27 cellular contexts compared by ENCODE assay signal in genomic region chr14:87483651-87484260, GRCh38.
DNase-seq lines count a peak whose midpoint lies in the region; ATAC-seq and TF ChIP-seq lines count a peak whose summit lies in the region.
"Had no signal": no experiment of that assay in that cellular context is flagged by ENCODE, and none has a peak within 500 bp of the region (broad histone marks: within the 10 kb centered on the region; RNA-seq: fewer than 3 reads in every experiment).

No MANE protein-coding gene starts in this region.

- 0 out of 3 replicates have a peak overlapping the region, but pooled peaks have one; percentile 25 for H2BK15ac ChIP-seq in IMR-90 (ENCODE audit: low read depth, low read length)

- no peaks in the 10 kb centered on the region for H3K9me3 ChIP-seq in AG04450 (ENCODE audit: control insufficient read depth, insufficient read depth, low read length)
- H3K9me3 ChIP-seq in IMR-90 (ENCODE audit: control insufficient read depth, insufficient read depth, low read length), result no peaks in the 10 kb centered on the region; the same call in none of the 2 replicates
- H3K9me3 ChIP-seq: A549, ascending aorta, heart left ventricle, suprapubic skin had no signal

- no TSS peak for BruUV-seq in IMR-90 (replicated peaks; lab: Mats Ljungman, UMichigan)

- no peaks in the 10 kb centered on the region for H4K20me1 ChIP-seq in IMR-90 (ENCODE audit: insufficient read depth, low read length)

- TF ChIP-seq CTCF in AG04450 (IDR thresholded peaks at IDR 0.05; ENCODE audit: low read depth, low read length) (no peak), IMR-90 (conservative IDR thresholded peaks at IDR 0.05; ENCODE audit: low read depth, low read length) (no peak), choroid plexus epithelial cell (conservative IDR thresholded peaks at IDR 0.05; ENCODE audit: low read depth, low read length) (no peak), HFFc6 (IDR thresholded peaks at IDR 0.05) (no peak)

- H2BK20ac ChIP-seq in IMR-90 (ENCODE audit: low read depth, low read length), result no peak overlapping the region

- DNase-seq in AG04450 (ENCODE audit: low read depth, low spot score), result peak; percentile 49
- DNase-seq in IMR-90, result peak; percentile 63
- DNase-seq in choroid plexus epithelial cell (ENCODE audit: low read depth), result peak; percentile 4
- peak; percentile 17 for DNase-seq in left kidney (ENCODE audit: low read depth, low spot score)
- no peak for DNase-seq in activated gamma-delta T cell treated with Interleukin-2 at 50 U/mL for 16 hours
- DNase-seq in HFFc6, result no peak
- no peak for DNase-seq in caudate nucleus (lab: John Stamatoyannopoulos, UW)
- no peak for DNase-seq in NCI-H187 treated with DMSO at 0.1 percent for 48 hours (lab: John Stamatoyannopoulos, UW)
- DNase-seq: activated CD4-positive, alpha-beta memory T cell treated with anti-CD3 and anti-CD28 coated beads for 36 hours; activated naive CD4-positive, alpha-beta T cell treated with anti-CD3 and anti-CD28 coated beads, Interleukin-2, amount 10 ng/mL, durations not matched to agents 7 days and 5 days; CD4-positive, CD25-positive, alpha-beta regulatory T cell; DMS79; heart left ventricle; NCI-H187; NCI-H446; Right ventricle myocardium superior; spleen; WERI-Rb-1 had no signal

- H3K9me1 ChIP-seq in IMR-90 (ENCODE audit: insufficient read depth, low read length), result no peaks in the 10 kb centered on the region

- no peak overlapping the region for H3K9ac ChIP-seq in IMR-90 (ENCODE audit: low read depth, low read length)

- H3K23ac ChIP-seq in IMR-90 (ENCODE audit: low read depth, low read length), result no peak overlapping the region

- no peak overlapping the region for H3K14ac ChIP-seq in IMR-90 (replicated peaks; ENCODE audit: low read depth, low read length)

- TF ChIP-seq POLR2A in IMR-90 (IDR thresholded peaks at IDR 0.05; ENCODE audit: low read depth, low read length), result no peak

- no peak overlapping the region for H4K8ac ChIP-seq in IMR-90 (ENCODE audit: low read depth in 2 of 2, low read length in 2 of 2)

- H3K27ac ChIP-seq in AG04450 (ENCODE audit: low read depth, low read length) (no peak overlapping the region), IMR-90 (ENCODE audit: insufficient read depth, low read length) (no peak overlapping the region), caudate nucleus (ENCODE audit: low read depth, low read length) (no peak overlapping the region)
- H3K27ac ChIP-seq: A549, ascending aorta, heart left ventricle, spleen, suprapubic skin, WERI-Rb-1 had no signal

- no peaks in the 10 kb centered on the region for H3K4me1 ChIP-seq in IMR-90 (ENCODE audit: control insufficient read depth, insufficient read depth, low read length)
- H3K4me1 ChIP-seq: A549, ascending aorta, heart left ventricle, spleen, suprapubic skin had no signal

- TF ChIP-seq RAD21 in IMR-90 (IDR thresholded peaks at IDR 0.05; ENCODE audit: low read length), result no peak

- ATAC-seq in IMR-90 (ENCODE audit: low read depth), result 0 out of 2 replicates have a peak, but pooled peaks have one; percentile 11
- ATAC-seq: A549, HCT116, heart left ventricle had no signal

- 56% methylated on average over 3 of the region's 6 CpGs; no CpG with 5 or more reads in 1 of the 2 experiments for WGBS in IMR-90 (ENCODE audit: extremely low coverage in 2 of 2, insufficient read length in 1 of 2), 2 experiments

- no peak overlapping the region for H3K4me3 Mint-ChIP-seq in HFFc6
- H3K4me3 Mint-ChIP-seq: activated CD4-positive, alpha-beta memory T cell treated with anti-CD3 and anti-CD28 coated beads for 36 hours; activated naive CD4-positive, alpha-beta T cell treated with anti-CD3 and anti-CD28 coated beads, Interleukin-2, amount 10 ng/mL, durations not matched to agents 7 days and 5 days; CD4-positive, CD25-positive, alpha-beta regulatory T cell; IgD-negative memory B cell; mesothelial cell of epicardium; nephron; T-helper 1 cell treated with Interleukin-12 subunit alpha and Interleukin-12 subunit beta and Interleukin-4 antibody, amounts not matched to agents 30 μg/mL and 1 μg/mL, for 36 hours had no signal

- CTCF ChIA-PET in AG04450 (lab: Charles Lee) (interaction anchor here (0.6 to 1.0 kb wide), 2 partner anchors 29 to 1872 kb away, joined by 3 read pairs; no protein-coding TSS in a partner anchor), IMR-90 (lab: Yijun Ruan, JAX) (no interaction called here)

- H3K4me1 Mint-ChIP-seq in HFFc6 (ENCODE audit: low read depth), result no peaks in the 10 kb centered on the region
- H3K4me1 Mint-ChIP-seq: activated naive CD4-positive, alpha-beta T cell treated with anti-CD3 and anti-CD28 coated beads, Interleukin-2, amount 10 ng/mL, durations not matched to agents 7 days and 5 days; CD4-positive, CD25-positive, alpha-beta regulatory T cell; IgD-negative memory B cell; mesothelial cell of epicardium; nephron had no signal

- no peak overlapping the region for H2BK5ac ChIP-seq in IMR-90 (ENCODE audit: low read depth, low read length, poor library complexity, severe bottlenecking)

- H2AFZ ChIP-seq in IMR-90 (replicated peaks; ENCODE audit: low read length, poor library complexity), result peak overlapping the region; percentile 66

- no peaks in the 10 kb centered on the region for H3K27me3 Mint-ChIP-seq in HFFc6 (ENCODE audit: insufficient read depth)
- H3K27me3 Mint-ChIP-seq: activated CD4-positive, alpha-beta memory T cell treated with anti-CD3 and anti-CD28 coated beads for 36 hours; activated naive CD4-positive, alpha-beta T cell treated with anti-CD3 and anti-CD28 coated beads, Interleukin-2, amount 10 ng/mL, durations not matched to agents 7 days and 5 days; CD4-positive, CD25-positive, alpha-beta regulatory T cell; IgD-negative memory B cell; progenitor cell of endocrine pancreas had no signal

- in situ Hi-C loops in IMR-90 (cut with MboI; ENCODE audit: low sequenced_read_pairs), result no loop called here

- H3K4me3 ChIP-seq in AG04450 (ENCODE audit: low read depth, low read length) (no peak overlapping the region), IMR-90 (ENCODE audit: insufficient read depth, low read depth, low read length) (no peak overlapping the region), choroid plexus epithelial cell (ENCODE audit: low read depth, low read length) (no peak overlapping the region)
- H3K4me3 ChIP-seq: A549, ascending aorta, heart left ventricle, spleen, suprapubic skin had no signal

- H3K56ac ChIP-seq in IMR-90 (ENCODE audit: extremely low read depth, insufficient read depth, low read length), result no peak overlapping the region

- no peak overlapping the region for H3K27ac Mint-ChIP-seq in HFFc6
- H3K27ac Mint-ChIP-seq: activated CD4-positive, alpha-beta memory T cell treated with anti-CD3 and anti-CD28 coated beads for 36 hours; activated naive CD4-positive, alpha-beta T cell treated with anti-CD3 and anti-CD28 coated beads, Interleukin-2, amount 10 ng/mL, durations not matched to agents 7 days and 5 days; CD4-positive, CD25-positive, alpha-beta regulatory T cell; IgD-negative memory B cell; mesothelial cell of epicardium; nephron; progenitor cell of endocrine pancreas; T-helper 1 cell treated with Interleukin-12 subunit alpha and Interleukin-12 subunit beta and Interleukin-4 antibody, amounts not matched to agents 30 μg/mL and 1 μg/mL, for 36 hours had no signal

- no peak overlapping the region for H2AK5ac ChIP-seq in IMR-90 (ENCODE audit: low read depth, low read length)

- H3K27me3 ChIP-seq in AG04450 (ENCODE audit: control insufficient read depth, insufficient read depth, low read length) (no peaks in the 10 kb centered on the region), IMR-90 (ENCODE audit: control insufficient read depth, insufficient read depth, low read length) (no peaks in the 10 kb centered on the region)
- H3K27me3 ChIP-seq: ascending aorta, heart left ventricle, spleen, suprapubic skin had no signal

- H3K9me3 Mint-ChIP-seq in HFFc6, result peaks cover 31% of the 10 kb centered on the region

- no peak overlapping the region for H2AK9ac ChIP-seq in IMR-90 (replicated peaks; ENCODE audit: low read depth, low read length, poor library complexity)

- H3K4me2 ChIP-seq in IMR-90 (ENCODE audit: low read depth, low read length), result no peak overlapping the region
- H3K4me2 ChIP-seq: A549 had no signal

- H3K79me1 ChIP-seq in IMR-90 (ENCODE audit: low read depth in 1 of 2, low read length in 2 of 2), result no peaks in the 10 kb centered on the region

- H3K18ac ChIP-seq in IMR-90 (ENCODE audit: low read depth, low read length), result no peak overlapping the region

- POLR2A ChIA-PET in AG04450 (lab: Yijun Ruan, JAX), result no interaction called here
- POLR2A ChIA-PET in IMR-90 (lab: Charles Lee; ENCODE audit: unreplicated experiment), result no interaction called here

- intact Hi-C loops in IMR-90 (cut with micrococcal nuclease), result no loop called here

- H4K91ac ChIP-seq in IMR-90 (ENCODE audit: insufficient read depth, low read depth, low read length), result no peak overlapping the region

- H3K4ac ChIP-seq in IMR-90 (ENCODE audit: low read depth, low read length), result peak overlapping the region; percentile 37; the same call in 1 of the 2 replicates

- no peak overlapping the region for H4K5ac ChIP-seq in IMR-90 (ENCODE audit: low read depth, low read length)

- 0 out of 2 replicates have a peak overlapping the region, but pooled peaks have one; percentile 32 for H2BK120ac ChIP-seq in IMR-90 (ENCODE audit: low read depth, low read length)

- no peaks in the 10 kb centered on the region for H3K36me3 ChIP-seq in IMR-90 (ENCODE audit: control insufficient read depth, insufficient read depth, low read length)
- H3K36me3 ChIP-seq: ascending aorta, heart left ventricle, spleen, suprapubic skin, WERI-Rb-1 had no signal

- no peaks in the 10 kb centered on the region for H3K36me3 Mint-ChIP-seq in HFFc6 (ENCODE audit: low read depth)
- H3K36me3 Mint-ChIP-seq: activated CD4-positive, alpha-beta memory T cell treated with anti-CD3 and anti-CD28 coated beads for 36 hours; activated naive CD4-positive, alpha-beta T cell treated with anti-CD3 and anti-CD28 coated beads, Interleukin-2, amount 10 ng/mL, durations not matched to agents 7 days and 5 days; CD4-positive, CD25-positive, alpha-beta regulatory T cell; IgD-negative memory B cell; mesothelial cell of epicardium had no signal

- dilution Hi-C loops in IMR-90 (cut with HindIII; ENCODE audit: low sequenced_read_pairs, unreplicated experiment), result no loop called here

TF ChIP-seq in IMR-90, 13 proteins besides CTCF, POLR2A, EP300 and RAD21 (continues in another document):
- TF ChIP-seq RCOR1 (IDR thresholded peaks at IDR 0.05; ENCODE audit: insufficient replicate concordance, low read length), result no peak
- TF ChIP-seq SMC3 (IDR thresholded peaks at IDR 0.05; ENCODE audit: low read depth, low read length), result no peak
- TF ChIP-seq ELK1 (IDR thresholded peaks at IDR 0.05; ENCODE audit: borderline replicate concordance, low read depth, low read length), result no peak
- no peak for TF ChIP-seq CEBPB (IDR thresholded peaks at IDR 0.05; ENCODE audit: low read depth, low read length)

Comparison
In these comparisons a context has a peak if more than half of its experiments do, and no peak if none do; other contexts are left out.
1. DNase-seq: peak in AG04450 (single experiment), IMR-90 (single experiment), choroid plexus epithelial cell (single experiment) and left kidney (single experiment); none in activated gamma-delta T cell treated with Interleukin-2 at 50 U/mL for 16 hours (single experiment), HFFc6 (single experiment), caudate nucleus (0 of 61) and NCI-H187 treated with DMSO at 0.1 percent for 48 hours (single experiment).